9 cellular contexts compared by ENCODE assay signal in genomic region chr11:61671527-61671926, GRCh38. TPM values are rescaled to one million over a fixed set of nuclear protein-coding genes. Genes with fewer than 3 reads are reported as not detected.
A peak's percentile ranks its signal among the peaks of the same experiment; 100 is the strongest.
DNase-seq lines count a peak whose midpoint lies in the region; ATAC-seq and TF ChIP-seq lines count a peak whose summit lies in the region.
"Had no signal": no experiment of that assay in that cellular context is flagged by ENCODE, and none has a peak within 500 bp of the region (broad histone marks: within the 10 kb centered on the region; RNA-seq: fewer than 3 reads in every experiment).

No MANE protein-coding gene starts in this region.

- in situ Hi-C loops in SK-MEL-5 (cut with HindIII; ENCODE audit: low pct_unique_long_range_greater_than_20kb, low sequenced_read_pairs), result no loop called here

- TF ChIP-seq CTCF in AG10803 (conservative IDR thresholded peaks at IDR 0.05; ENCODE audit: low read length), result peak; percentile 31

- DNase-seq in AG10803 (ENCODE audit: low read depth) (no peak), HCEC 1CT (peak; percentile 29), SK-MEL-5 (ENCODE audit: low read depth, low spot score) (peak; percentile 51), left ventricle myocardium superior (no peak), NCI-H187 (lab: John Stamatoyannopoulos, UW) (no peak), epidermal melanocyte (ENCODE audit: insufficient read length, low spot score) (no peak), medulla oblongata (ENCODE audit: extremely low spot score) (no peak)
- DNase-seq: effector CD4-positive, alpha-beta T cell had no signal

- intact Hi-C loops in left ventricle myocardium superior (cut with micrococcal nuclease), result no loop called here

- H3K4me3 ChIP-seq in AG10803 (ENCODE audit: low read length), result no peak overlapping the region

- peak; percentile 46 for ATAC-seq in left ventricle myocardium superior
- no peak for ATAC-seq in HG03565 (IDR thresholded peaks at IDR 0.05; ENCODE audit: unreplicated experiment)

RNA-seq across cellular contexts. Expression of gene DAGLA, which starts 8.7 kb away (rescaled TPM):
- 0.98 and 1.1 TPM in 2 replicates for total RNA-seq in SK-MEL-5 (2014; rRNA removed; shearing (Covaris generic))
- 3.7 and 3.9 TPM in 2 replicates for polyA plus RNA-seq in SK-MEL-5 (2015; cell fraction: cytosol; rRNA removed)
- polyA plus RNA-seq in SK-MEL-5 (2015; cell fraction: nucleus; rRNA removed), result 2.8 and 3.4 TPM in 2 replicates
- total RNA-seq in left ventricle myocardium superior, result 5.5 TPM

Comparison
In these comparisons a context has a peak if more than half of its experiments do, and no peak if none do; other contexts are left out.
1. DNase-seq: peak in HCEC 1CT (single experiment) and SK-MEL-5 (single experiment); none in AG10803 (single experiment), left ventricle myocardium superior (single experiment), NCI-H187 (0 of 2), epidermal melanocyte (single experiment) and medulla oblongata (single experiment).